ENCODE assay signal across 8 cellular contexts in genomic region chr16:17194190-17194780, GRCh38.
DNase-seq lines count a peak whose midpoint lies in the region; ATAC-seq and TF ChIP-seq lines count a peak whose summit lies in the region.

No MANE protein-coding gene starts in this region.

- TF ChIP-seq CTCF in HFF-Myc (IDR thresholded peaks at IDR 0.05; ENCODE audit: low read depth, low read length, missing control alignments) (peak; percentile 83), coronary artery (IDR thresholded peaks at IDR 0.05) (peak; percentile 48), mesothelial cell of epicardium (IDR thresholded peaks at IDR 0.05; ENCODE audit: unreplicated experiment) (peak; percentile 68)

- H3K27ac Mint-ChIP-seq in mesothelial cell of epicardium: no peak overlapping the region

- no peaks in the 10 kb centered on the region for H3K27me3 Mint-ChIP-seq in mesothelial cell of epicardium (ENCODE audit: low read depth)

- no peak for ATAC-seq in HG03439 (IDR thresholded peaks at IDR 0.05; ENCODE audit: unreplicated experiment)

- no peak overlapping the region for H3K27ac ChIP-seq in coronary artery

- H3K36me3 Mint-ChIP-seq in mesothelial cell of epicardium: peaks cover 12% of the 10 kb centered on the region

- no peak overlapping the region for H3K4me3 Mint-ChIP-seq in mesothelial cell of epicardium

- H3K4me3 ChIP-seq in HFF-Myc (replicated peaks; ENCODE audit: low read depth, low read length) (no peak overlapping the region), coronary artery (no peak overlapping the region)

- peaks cover 4% of the 10 kb centered on the region for H3K9me3 Mint-ChIP-seq in mesothelial cell of epicardium

- DNase-seq in AG08396 (ENCODE audit: low spot score): peak; percentile 26
- no peak for DNase-seq in HFF-Myc (ENCODE audit: extremely low read depth, low read depth)
- DNase-seq in activated CD4-positive, CD25-positive, alpha-beta regulatory T cell treated with anti-CD3 and anti-CD28 coated beads, Interleukin-2, amount 50 U/mL, for 16 hours (ENCODE audit: low read depth, low spot score): peak; percentile 22
- no peak for DNase-seq in coronary artery (ENCODE audit: low spot score)
- peak in 1 of 2 experiments; percentile 41 for DNase-seq in mesothelial cell of epicardium (ENCODE audit: low spot score in 2 of 2, unreplicated experiment in 2 of 2)
- DNase-seq in stimulated activated CD8-positive, alpha-beta memory T cell treated with anti-CD3 and anti-CD28 coated beads, Interleukin-4, amount 100 ng/mL, for 4 hours (ENCODE audit: low read depth in 2 of 2, low spot score in 1 of 2): peak; percentile 12 to 41
- DNase-seq in T1000 (lab: John Stamatoyannopoulos, UW): no peak

- no peaks in the 10 kb centered on the region for H3K4me1 Mint-ChIP-seq in mesothelial cell of epicardium

Comparison
In these comparisons a context has a peak if more than half of its experiments do, and no peak if none do; other contexts are left out.
1. DNase-seq: peak in AG08396 (single experiment), activated CD4-positive, CD25-positive, alpha-beta regulatory T cell treated with anti-CD3 and anti-CD28 coated beads, Interleukin-2, amount 50 U/mL, for 16 hours (single experiment) and stimulated activated CD8-positive, alpha-beta memory T cell treated with anti-CD3 and anti-CD28 coated beads, Interleukin-4, amount 100 ng/mL, for 4 hours (2 of 2); none in HFF-Myc (single experiment), coronary artery (single experiment) and T1000 (single experiment).
2. Peak in every context shown above with its lines, with median percentiles within 50 percentile points of each other: CTCF ChIP-seq.